In the genomic region with DNA sequence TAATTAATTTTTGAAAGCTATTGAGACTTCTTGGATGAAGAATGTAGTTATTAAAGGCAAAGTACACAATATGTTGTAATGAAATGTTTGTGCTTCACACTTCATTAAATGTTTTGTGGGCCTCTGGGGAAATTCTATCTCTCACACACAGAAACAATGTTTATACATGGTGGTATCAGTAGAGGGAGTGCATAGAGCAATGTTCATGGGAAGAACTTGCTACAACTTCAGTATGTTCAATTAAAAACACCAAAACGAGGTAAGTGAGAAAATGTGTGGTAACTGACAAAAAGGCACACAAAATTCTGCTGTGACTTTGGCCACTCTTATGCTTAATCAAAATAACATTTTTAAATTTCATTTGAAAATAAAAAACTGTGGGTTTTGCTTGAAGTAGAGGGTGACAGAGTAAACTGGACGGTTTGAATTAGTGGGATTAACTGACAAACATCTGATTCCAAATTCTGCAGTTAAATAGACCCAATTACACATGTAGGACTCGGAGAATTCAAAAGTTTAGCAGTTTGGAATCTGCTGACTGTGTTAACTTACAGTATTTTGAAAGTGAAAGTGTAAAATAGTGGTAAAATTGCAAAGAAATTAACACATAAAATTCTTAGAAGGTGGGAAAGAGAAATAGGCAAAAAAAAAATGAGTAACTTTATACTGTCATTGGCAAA, we compare ENCODE assay signal across 9 cellular contexts.
DNase-seq lines count a peak whose midpoint lies in the region; ATAC-seq and TF ChIP-seq lines count a peak whose summit lies in the region.
"Had no signal": no experiment of that assay in that cellular context is flagged by ENCODE, and none has a peak within 500 bp of the region (broad histone marks: within the 10 kb centered on the region; RNA-seq: fewer than 3 reads in every experiment).

No MANE protein-coding gene starts in this region.

- no peak for TF ChIP-seq POLR2A in thyroid gland (IDR thresholded peaks at IDR 0.05)

- peak overlapping the region; percentile 74 for H3K27ac ChIP-seq in hepatocyte
- H3K27ac ChIP-seq in thyroid gland, result peak overlapping the region in 1 of 3 donors; percentile 34

- POLR2A ChIA-PET in T-cell (lab: Charles Lee), result no interaction called here

- peak overlapping the region; percentile 44 for H2AFZ ChIP-seq in hepatocyte

- no peaks in the 10 kb centered on the region for H3K9me3 ChIP-seq in hepatocyte (ENCODE audit: low read depth)
- no peaks in the 10 kb centered on the region for H3K9me3 ChIP-seq in thyroid gland

- peaks cover 13% of the 10 kb centered on the region for H3K4me1 Mint-ChIP-seq in activated T-cell treated with anti-CD3 and anti-CD28 coated beads, Interleukin-2, amount 50 U/mL, for 24 hours (ENCODE audit: low read depth)
- peaks cover 12 to 14% (median 12%) of the 10 kb centered on the region in 3 donors for H3K4me1 Mint-ChIP-seq in T-cell

- 38% methylated on average over 3 of the region's 3 CpGs for WGBS in hepatocyte (ENCODE audit: low lambda C conversion rate, missing lambda C conversion rate)
- 31 to 38% methylated on average over 3 of the region's 3 CpGs for WGBS in thyroid gland, 2 donors

- peak in 1 of 4 experiments; percentile 63 for ATAC-seq in T-cell (replicated peaks in 1 of 4)

- H3K9me2 ChIP-seq in hepatocyte (replicated peaks; ENCODE audit: insufficient read depth), result no peaks in the 10 kb centered on the region

- H3K9me3 Mint-ChIP-seq in activated T-cell treated with anti-CD3 and anti-CD28 coated beads, Interleukin-2, amount 50 U/mL, for 24 hours, result no peaks in the 10 kb centered on the region
- H3K9me3 Mint-ChIP-seq in T-cell, result no peaks in the 10 kb centered on the region

- H3K4me1 ChIP-seq in hepatocyte (ENCODE audit: insufficient read depth), result peaks cover 6% of the 10 kb centered on the region
- peaks cover 0 to 4% of the 10 kb centered on the region in 2 donors for H3K4me1 ChIP-seq in thyroid gland

- intact Hi-C loops in thyroid gland (cut with DNase I), result no loop called here

- H3K4me2 ChIP-seq in hepatocyte, result peak overlapping the region; percentile 67

- peak overlapping the region; percentile 91 for H3K27ac Mint-ChIP-seq in activated T-cell treated with anti-CD3 and anti-CD28 coated beads, Interleukin-2, amount 50 U/mL, for 24 hours
- H3K27ac Mint-ChIP-seq in T-cell, result peak overlapping the region; percentile 93 to 94

- H3K79me2 ChIP-seq in hepatocyte, result no peaks in the 10 kb centered on the region

- H3K4me3 ChIP-seq in hepatocyte, result peak overlapping the region; percentile 23
- H3K4me3 ChIP-seq in thyroid gland (replicated peaks in 1 of 3), result peak overlapping the region; percentile 2 to 58 (median 10)

- H3K36me3 Mint-ChIP-seq in activated T-cell treated with anti-CD3 and anti-CD28 coated beads, Interleukin-2, amount 50 U/mL, for 24 hours (ENCODE audit: low read depth), result no peaks in the 10 kb centered on the region
- no peaks in the 10 kb centered on the region for H3K36me3 Mint-ChIP-seq in T-cell

- H3K36me3 ChIP-seq in hepatocyte (replicated peaks; ENCODE audit: insufficient read depth, low read depth), result no peaks in the 10 kb centered on the region
- H3K36me3 ChIP-seq in thyroid gland, result no peaks in the 10 kb centered on the region

- TF ChIP-seq CTCF in hepatocyte (IDR thresholded peaks at IDR 0.05; ENCODE audit: poor library complexity) (no peak), thyroid gland (IDR thresholded peaks at IDR 0.05) (peak in 3 of 6 experiments; percentile 17 to 20 (median 20))

- CTCF ChIA-PET in T-cell (lab: Charles Lee), result interaction anchor here in 1 of 2 donors (0.6 kb wide), 1 partner anchor 139 kb away, joined by 3 read pairs; no protein-coding TSS in a partner anchor

- H3K27me3 Mint-ChIP-seq in activated T-cell treated with anti-CD3 and anti-CD28 coated beads, Interleukin-2, amount 50 U/mL, for 24 hours, result peaks cover 5% of the 10 kb centered on the region
- H3K27me3 Mint-ChIP-seq in T-cell, result peaks cover 4 to 9% of the 10 kb centered on the region in 2 donors

- no peaks in the 10 kb centered on the region for H3K27me3 ChIP-seq in hepatocyte
- H3K27me3 ChIP-seq in thyroid gland, result no peaks in the 10 kb centered on the region

- H4K20me1 ChIP-seq in hepatocyte (ENCODE audit: insufficient read depth, poor library complexity, severe bottlenecking), result no peaks in the 10 kb centered on the region

- DNase-seq in activated T-cell treated with anti-CD3 and anti-CD28 coated beads, Interleukin-2, amount 50 U/mL, for 24 hours, result no peak
- DNase-seq in activated T-cell treated with anti-CD3 and anti-CD28 coated beads, Interleukin-2, amount 50 U/mL, for 1 hour, result no peak
- DNase-seq in T-cell (no peak), hepatocyte (ENCODE audit: low spot score) (no peak), thyroid gland (no peak), NCI-H1436 treated with DMSO at 0.1 percent for 48 hours (lab: John Stamatoyannopoulos, UW) (no peak), NCI-H345 treated with DMSO at 0.1 percent for 48 hours (lab: John Stamatoyannopoulos, UW; ENCODE audit: unreplicated experiment) (no peak), occipital lobe (lab: John Stamatoyannopoulos, UW) (no peak)
- DNase-seq: activated CD4-positive, CD25-positive, alpha-beta regulatory T cell had no signal

- peak overlapping the region; percentile 70 for H3K4me3 Mint-ChIP-seq in activated T-cell treated with anti-CD3 and anti-CD28 coated beads, Interleukin-2, amount 50 U/mL, for 24 hours
- H3K4me3 Mint-ChIP-seq in T-cell, result peak overlapping the region; percentile 76 to 85 (median 81)
